ENCODE assay signal across 8 cellular contexts in the genomic region with DNA sequence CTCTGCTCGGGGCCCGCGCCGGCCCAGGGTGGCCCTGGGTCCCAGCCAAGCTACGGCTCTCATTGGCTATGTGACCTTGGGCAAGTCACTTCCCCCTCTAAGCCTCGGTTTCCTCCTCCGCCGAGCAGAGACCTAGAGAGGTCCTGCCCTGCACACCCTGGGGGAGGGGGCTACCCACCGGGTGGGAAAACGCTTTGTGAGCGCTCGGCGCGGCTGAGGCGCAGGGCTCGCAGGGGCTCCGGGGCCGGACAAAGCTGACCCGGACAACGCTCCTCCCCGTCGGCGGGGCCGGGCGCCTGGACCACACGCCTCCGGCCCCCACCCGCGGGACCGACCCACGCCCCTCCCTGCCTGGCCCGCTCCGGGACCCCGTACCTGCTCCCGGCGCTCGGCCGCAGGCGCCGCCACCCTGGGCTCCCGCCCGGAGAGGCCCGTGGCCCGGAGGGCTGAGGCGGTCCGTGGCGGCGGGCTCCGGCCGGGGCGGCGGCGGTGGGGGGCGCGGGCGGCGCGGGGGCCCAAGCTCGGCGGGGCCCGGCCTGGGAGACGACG.
A peak's percentile ranks its signal among the peaks of the same experiment; 100 is the strongest.
DNase-seq lines count a peak whose midpoint lies in the region; ATAC-seq lines count a peak whose summit lies in the region.

No MANE protein-coding gene starts in this region.

- H3K36me3 ChIP-seq in mesenchymal stem cell (ENCODE audit: control insufficient read depth in 1 of 2, insufficient read depth in 2 of 2, low read depth in 1 of 2, low read length in 2 of 2): peaks cover 0 to 6% of the 10 kb centered on the region in 2 experiments

- peak overlapping the region; percentile 17 for H3K27ac ChIP-seq in mesenchymal stem cell (ENCODE audit: low read length, poor library complexity, severe bottlenecking)

- H3K18ac ChIP-seq in mesenchymal stem cell (ENCODE audit: low read depth in 1 of 2, low read length in 2 of 2): peak overlapping the region; percentile 78 to 89

- peak overlapping the region; percentile 45 for H4K91ac ChIP-seq in mesenchymal stem cell (ENCODE audit: low read length)

- H2BK12ac ChIP-seq in mesenchymal stem cell (ENCODE audit: low read length in 2 of 2): no peak overlapping the region

- H3K9ac ChIP-seq in mesenchymal stem cell (ENCODE audit: low read length): peak overlapping the region; percentile 81

- under 1% methylated on average over 35 of the region's 63 CpGs for WGBS in mesenchymal stem cell

- peak overlapping the region; percentile 30 for H2AFZ ChIP-seq in mesenchymal stem cell (ENCODE audit: low read depth, low read length)

- no peaks in the 10 kb centered on the region for H3K9me3 ChIP-seq in mesenchymal stem cell (ENCODE audit: control insufficient read depth, low read length)

- H3K4ac ChIP-seq in mesenchymal stem cell (ENCODE audit: low read depth in 1 of 2, low read length in 2 of 2): peak overlapping the region; percentile 51 to 64

- H2BK5ac ChIP-seq in mesenchymal stem cell (ENCODE audit: low read depth, low read length, poor library complexity, severe bottlenecking): no peak overlapping the region

- H3K4me3 ChIP-seq in Jurkat, Clone E6-1 (ENCODE audit: low read length): peak overlapping the region; percentile 61
- H3K4me3 ChIP-seq in mesenchymal stem cell (ENCODE audit: insufficient read depth in 1 of 2, low read depth in 1 of 2, low read length in 2 of 2): peak overlapping the region; percentile 77 to 92

- H3K27me3 ChIP-seq in mesenchymal stem cell (ENCODE audit: control insufficient read depth in 1 of 2, insufficient read depth in 1 of 2, low read length in 2 of 2): no peaks in the 10 kb centered on the region

- peaks cover 14% of the 10 kb centered on the region for H3K79me1 ChIP-seq in mesenchymal stem cell (replicated peaks; ENCODE audit: low read length, poor library complexity, severe bottlenecking)

- H2BK120ac ChIP-seq in mesenchymal stem cell (ENCODE audit: low read depth, low read length): peak overlapping the region; percentile 59

- DNase-seq in EL (peak; percentile 43), dermis blood vessel endothelial cell (peak; percentile 56), mesenchymal stem cell (peak; percentile 48), SHP77 (lab: John Stamatoyannopoulos, UW) (no peak)
- peak; percentile 52 for DNase-seq in Jurkat, Clone E6-1 (ENCODE audit: low read depth, low spot score)
- peak; percentile 61 for DNase-seq in activated CD4-positive, CD25-positive, alpha-beta regulatory T cell treated with anti-CD3 and anti-CD28 coated beads, Interleukin-2, amount 50 U/mL, for 72 hours
- peak; percentile 71 for DNase-seq in stimulated activated CD8-positive, alpha-beta memory T cell treated with anti-CD3 and anti-CD28 coated beads, Interleukin-4, amount 100 ng/mL, for 48 hours

- H3K4me1 ChIP-seq in mesenchymal stem cell (ENCODE audit: control insufficient read depth, insufficient read depth, low read depth, low read length): peaks cover 6% of the 10 kb centered on the region

- peak; percentile 45 for ATAC-seq in GM21576 (IDR thresholded peaks at IDR 0.05; ENCODE audit: unreplicated experiment)

- peak overlapping the region; percentile 98 for H2BK15ac ChIP-seq in mesenchymal stem cell (ENCODE audit: low read depth, poor library complexity, severe bottlenecking)

- peak overlapping the region; percentile 81 for H3K4me2 ChIP-seq in mesenchymal stem cell (ENCODE audit: low read length, poor library complexity, severe bottlenecking)

- peak overlapping the region; percentile 39 for H4K8ac ChIP-seq in mesenchymal stem cell (ENCODE audit: low read length)

- peak overlapping the region in 1 of 2 experiments; percentile 56 for H3K23ac ChIP-seq in mesenchymal stem cell (ENCODE audit: low read length in 2 of 2)

- H3K14ac ChIP-seq in mesenchymal stem cell (ENCODE audit: low read length in 2 of 2): peak overlapping the region in 1 of 2 experiments; percentile 27

- H2AK5ac ChIP-seq in mesenchymal stem cell (ENCODE audit: low read length, severe bottlenecking): no peak overlapping the region

Comparison
In these comparisons a context has a peak if more than half of its experiments do, and no peak if none do; other contexts are left out.
1. DNase-seq: peak in EL (single experiment), Jurkat, Clone E6-1 (single experiment), activated CD4-positive, CD25-positive, alpha-beta regulatory T cell treated with anti-CD3 and anti-CD28 coated beads, Interleukin-2, amount 50 U/mL, for 72 hours (single experiment), dermis blood vessel endothelial cell (single experiment), mesenchymal stem cell (single experiment) and stimulated activated CD8-positive, alpha-beta memory T cell treated with anti-CD3 and anti-CD28 coated beads, Interleukin-4, amount 100 ng/mL, for 48 hours (single experiment); none in SHP77 (0 of 2).